8 cellular contexts compared by ENCODE assay signal in the genomic region with DNA sequence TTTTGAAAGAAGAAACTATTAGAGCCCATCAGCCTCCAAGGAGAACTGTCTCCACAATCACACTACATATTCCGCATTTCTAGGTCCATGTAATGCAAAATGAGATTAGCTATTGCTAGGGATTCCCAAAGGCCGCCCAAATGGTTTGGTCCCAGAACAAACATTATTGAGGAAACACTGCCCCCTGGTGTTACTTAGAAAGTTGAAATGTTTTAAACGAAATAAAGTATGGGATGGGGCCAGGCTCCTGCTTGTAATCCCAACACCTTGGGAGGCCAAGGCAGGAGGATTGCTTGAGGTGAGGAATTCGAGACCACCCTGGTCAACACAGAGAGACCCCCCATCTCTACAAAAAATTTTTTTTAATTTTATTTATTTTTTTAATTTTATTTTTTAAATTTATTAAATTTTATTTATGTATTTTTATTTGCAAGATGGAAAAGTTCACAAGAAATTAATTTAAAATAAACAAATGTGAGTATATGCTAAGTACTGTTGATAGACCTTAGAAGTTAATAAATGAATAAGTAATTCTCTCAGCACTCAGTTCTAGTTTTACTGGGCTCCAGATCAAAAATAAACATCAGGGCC. TPM values are rescaled to one million over a fixed set of nuclear protein-coding genes. Genes with fewer than 3 reads are reported as not detected.
DNase-seq lines count a peak whose midpoint lies in the region; ATAC-seq, FAIRE-seq and TF ChIP-seq lines count a peak whose summit lies in the region.

No MANE protein-coding gene starts in this region.

- ATAC-seq in gastroesophageal sphincter (peak; percentile 50), pancreas (peak; percentile 46 to 86 (median 82)), GM21367 (IDR thresholded peaks at IDR 0.05; ENCODE audit: unreplicated experiment) (no peak), GM18868 (IDR thresholded peaks at IDR 0.05; ENCODE audit: unreplicated experiment) (no peak)

- H3K36me3 ChIP-seq in gastroesophageal sphincter (peaks cover 0 to 65% of the 10 kb centered on the region in 2 donors), pancreas (peaks cover 0 to 6% (median 4%) of the 10 kb centered on the region in 3 donors)

- H3K27me3 ChIP-seq in gastroesophageal sphincter (no peaks in the 10 kb centered on the region), pancreas (no peaks in the 10 kb centered on the region)

- H3K4me3 ChIP-seq in gastroesophageal sphincter, result no peak overlapping the region
- H3K4me3 ChIP-seq in pancreas, result no peak overlapping the region

- peak; percentile 85 for FAIRE-seq in H54 (lab: Jason Lieb, UNC)
- no peak for FAIRE-seq in pancreas (lab: Jason Lieb, UNC)

- 4 to 8% methylated on average over 4 of the region's 4 CpGs for WGBS in gastroesophageal sphincter (ENCODE audit: low coverage in 1 of 2), 2 donors
- WGBS in pancreas, 2 donors, result 1 to 2% methylated on average over 4 of the region's 4 CpGs

- no peaks in the 10 kb centered on the region for H3K9me3 ChIP-seq in gastroesophageal sphincter
- no peaks in the 10 kb centered on the region for H3K9me3 ChIP-seq in pancreas

- no peak for TF ChIP-seq EP300 in gastroesophageal sphincter (IDR thresholded peaks at IDR 0.05)

- H3K4me1 ChIP-seq in gastroesophageal sphincter, result peaks cover 0 to 12% (median 4%) of the 10 kb centered on the region in 3 donors
- H3K4me1 ChIP-seq in pancreas, result peaks cover 0 to 4% (median 0%) of the 10 kb centered on the region in 3 donors

- TF ChIP-seq POLR2A in H54 (IDR thresholded peaks at IDR 0.05; ENCODE audit: low read depth, low read length), result no peak
- no peak for TF ChIP-seq POLR2A in gastroesophageal sphincter (IDR thresholded peaks at IDR 0.05)

- TF ChIP-seq CTCF in gastroesophageal sphincter (IDR thresholded peaks at IDR 0.05) (peak; percentile 56 to 84 (median 67)), pancreas (IDR thresholded peaks at IDR 0.05) (peak; percentile 29 to 59 (median 45))

- intact Hi-C loops in pancreas (cut with DNase I), result loop anchor here in 2 of 3 donors (10.0 kb wide), 2 partner anchors 100 to 130 kb away; no protein-coding TSS in a partner anchor

- peak; percentile 46 for DNase-seq in COLO668 (lab: John Stamatoyannopoulos, UW; ENCODE audit: unreplicated experiment)
- peak; percentile 47 for DNase-seq in H54 (ENCODE audit: insufficient read length, low spot score)
- peak; percentile 77 to 85 for DNase-seq in NCI-H446 (lab: John Stamatoyannopoulos, UW)
- peak; percentile 13 for DNase-seq in activated CD4-positive, alpha-beta T cell treated with anti-CD3 and anti-CD28 coated beads, Interleukin-2, amount 50 U/mL, for 1 hour
- DNase-seq in pancreas, result peak in 2 of 6 donors; percentile 49 to 56

- H3K27ac ChIP-seq in gastroesophageal sphincter (no peak overlapping the region), pancreas (no peak overlapping the region)

RNA-seq across cellular contexts. Expression of gene NHEJ1, which starts 5.5 kb away (rescaled TPM):
- total RNA-seq in gastroesophageal sphincter, result 10 to 100 TPM; 12.8 to 25.5 (median 17.4) TPM
- total RNA-seq in pancreas, result 1 to 10 TPM; 3.9 to 8.7 (median 7.4) TPM
- 1 to 10 TPM; 4.1 to 4.2 TPM for polyA plus RNA-seq in pancreas

RNA-seq across cellular contexts. Expression of gene SLC23A3, which starts 14.7 kb away (rescaled TPM):
- 1 to 10 TPM in 1 of 4 donors, under 1 TPM in 2, not detected in 1; 0.23 to 1.1 (median 0.27) TPM for total RNA-seq in gastroesophageal sphincter
- 1 to 10 TPM in 1 of 6 donors, under 1 TPM in 5; 0.16 to 2.4 (median 0.68) TPM for total RNA-seq in pancreas
- polyA plus RNA-seq in pancreas, result 1 to 10 TPM; 1.8 to 3.0 TPM

RNA-seq across cellular contexts. Expression of gene CNPPD1, which starts 21.6 kb away (rescaled TPM):
- total RNA-seq in gastroesophageal sphincter, result 10 to 100 TPM; 50.6 to 82.0 (median 66.0) TPM
- 10 to 100 TPM; 20.1 to 32.9 (median 26.1) TPM for total RNA-seq in pancreas
- 10 to 100 TPM; 23.6 to 28.0 TPM for polyA plus RNA-seq in pancreas

RNA-seq across cellular contexts. Expression of gene RETREG2, which starts 22.9 kb away (rescaled TPM):
- total RNA-seq in gastroesophageal sphincter (10 to 100 TPM; 49.8 to 63.7 (median 57.6) TPM), pancreas (10 to 100 TPM; 38.7 to 59.4 (median 46.2) TPM)
- polyA plus RNA-seq in pancreas, result 10 to 100 TPM; 31.6 to 59.0 TPM

RNA-seq across cellular contexts. Expression of gene ZFAND2B, which starts 51.4 kb away (rescaled TPM):
- total RNA-seq in gastroesophageal sphincter, result 10 to 100 TPM; 34.7 to 44.5 (median 37.6) TPM
- 10 to 100 TPM; 18.9 to 28.2 (median 23.6) TPM for total RNA-seq in pancreas
- 10 to 100 TPM; 39.0 to 66.9 TPM for polyA plus RNA-seq in pancreas

Comparison
In these comparisons a context has a peak if more than half of its experiments do, and no peak if none do; other contexts are left out.
1. ATAC-seq: peak in gastroesophageal sphincter (single experiment) and pancreas (4 of 4); none in GM21367 (single experiment) and GM18868 (single experiment).